In genomic region chr20:50138479-50139393, GRCh38 we compare ENCODE assay signal across 8 cellular contexts. TPM values are rescaled to one million over a fixed set of nuclear protein-coding genes. Genes with fewer than 3 reads are reported as not detected.
A peak's percentile ranks its signal among the peaks of the same experiment; 100 is the strongest.
DNase-seq lines count a peak whose midpoint lies in the region; ATAC-seq and TF ChIP-seq lines count a peak whose summit lies in the region.

No MANE protein-coding gene starts in this region.

- H3K27ac ChIP-seq in spleen, result peak overlapping the region in 7 of 8 donors; percentile 13 to 72 (median 63)

- H3K9me3 ChIP-seq in spleen, result no peaks in the 10 kb centered on the region

- H3K4me1 ChIP-seq in spleen, result peaks cover 19 to 83% (median 58%) of the 10 kb centered on the region in 6 donors

- TF ChIP-seq CTCF in astrocyte of the cerebellum (IDR thresholded peaks at IDR 0.05; ENCODE audit: low read depth, low read length, missing control alignments) (peak; percentile 21), spleen (IDR thresholded peaks at IDR 0.05 in 8 of 11, conservative IDR thresholded peaks at IDR 0.05 in 3 of 11) (no peak)

- TF ChIP-seq POLR2A in spleen (IDR thresholded peaks at IDR 0.05), result no peak

- no peaks in the 10 kb centered on the region for H3K27me3 ChIP-seq in spleen (replicated peaks in 1 of 7)

- DNase-seq in HT-29 (ENCODE audit: low spot score) (peak; percentile 90), astrocyte of the cerebellum (ENCODE audit: low read depth) (no peak), iPS-NIHi11 (ENCODE audit: low spot score) (peak; percentile 23), spleen (no peak), NCI-H1930 (lab: John Stamatoyannopoulos, UW) (no peak), NK-92 (lab: John Stamatoyannopoulos, UW; ENCODE audit: unreplicated experiment) (no peak)
- no peak for DNase-seq in stimulated activated CD4-positive, alpha-beta T cell treated with anti-CD3 and anti-CD28 coated beads, Interleukin-2, amount 100 ng/mL, for 48 hours

- peaks cover 2 to 99% (median 26%) of the 10 kb centered on the region in 6 donors for H3K36me3 ChIP-seq in spleen

- H3K4me3 ChIP-seq in astrocyte of the cerebellum (ENCODE audit: low read depth, low read length) (no peak overlapping the region), spleen (no peak overlapping the region)

- in situ Hi-C loops in astrocyte of the cerebellum (cut with HindIII; ENCODE audit: low sequenced_read_pairs), result no loop called here

- 68 to 80% (median 73%) methylated on average over 15 to 29 of the region's 29 CpGs for WGBS in spleen, 5 donors

- no peak for ATAC-seq in HG02884 (IDR thresholded peaks at IDR 0.05; ENCODE audit: unreplicated experiment)

- intact Hi-C loops in spleen (cut with DNase I; ENCODE audit: low total_unique reads), result no loop called here

RNA-seq across cellular contexts. Expression of gene PEDS1, which starts 14.8 kb away (rescaled TPM):
- total RNA-seq in HT-29 (2014; rRNA removed; shearing (Covaris generic)), result 98.1 and 98.6 TPM in 2 replicates
- 10 to 100 TPM; 15.3 to 24.8 (median 20.3) TPM for total RNA-seq in spleen
- 10 to 100 TPM in 2 of 3 donors, 1 to 10 TPM in 1; 9.6 to 14.3 (median 12.2) TPM for polyA plus RNA-seq in spleen

RNA-seq across cellular contexts. Expression of gene UBE2V1, which starts 25.8 kb away (rescaled TPM):
- 53.3 and 68.3 TPM in 2 replicates for total RNA-seq in HT-29 (2014; rRNA removed; shearing (Covaris generic))
- total RNA-seq in spleen, result 100 to 1,000 TPM; 110 to 140 (median 131) TPM
- polyA plus RNA-seq in spleen, result 10 to 100 TPM; 62.3 to 76.9 (median 69.5) TPM

RNA-seq across cellular contexts. Expression of gene CEBPB, which starts 51.9 kb away (rescaled TPM):
- total RNA-seq in HT-29 (2014; rRNA removed; shearing (Covaris generic)), result 177 and 178 TPM in 2 replicates
- total RNA-seq in spleen, result 100 to 1,000 TPM in 5 of 7 donors, 10 to 100 TPM in 2; 64.7 to 273 (median 145) TPM
- 10 to 100 TPM; 24.2 to 26.0 (median 25.3) TPM for polyA plus RNA-seq in spleen

Comparison
In these comparisons a context has a peak if more than half of its experiments do, and no peak if none do; other contexts are left out.
1. DNase-seq: peak in HT-29 (single experiment) and iPS-NIHi11 (single experiment); none in astrocyte of the cerebellum (single experiment), spleen (single experiment), NCI-H1930 (0 of 2), NK-92 (single experiment) and stimulated activated CD4-positive, alpha-beta T cell treated with anti-CD3 and anti-CD28 coated beads, Interleukin-2, amount 100 ng/mL, for 48 hours (0 of 2).